In genomic region chr4:5891563-5892320, GRCh38 we compare ENCODE assay signal across 20 cellular contexts. TPM values are rescaled to one million over a fixed set of nuclear protein-coding genes. Genes with fewer than 3 reads are reported as not detected.
DNase-seq lines count a peak whose midpoint lies in the region; ATAC-seq, FAIRE-seq and TF ChIP-seq lines count a peak whose summit lies in the region.
"Had no signal": no experiment of that assay in that cellular context is flagged by ENCODE, and none has a peak within 500 bp of the region (broad histone marks: within the 10 kb centered on the region; RNA-seq: fewer than 3 reads in every experiment).

No MANE protein-coding gene starts in this region.

- no peak overlapping the region for H2BK12ac ChIP-seq in H9 (ENCODE audit: insufficient read length, low read depth, low read length)

- H2BK120ac ChIP-seq in H9 (ENCODE audit: low read depth, low read length, poor library complexity, severe bottlenecking), result no peak overlapping the region

- no peaks in the 10 kb centered on the region for H3K79me1 ChIP-seq in H9 (ENCODE audit: insufficient read depth, low read depth, low read length, poor library complexity, severe bottlenecking)

- intact Hi-C loops in endothelial cell of umbilical vein (cut with micrococcal nuclease), result no loop called here

- H3K27ac ChIP-seq in H9 (ENCODE audit: insufficient read length, low read depth, low read length) (no peak overlapping the region), endothelial cell of umbilical vein (ENCODE audit: insufficient read depth, low read depth, low read length) (no peak overlapping the region)
- H3K27ac ChIP-seq: heart left ventricle, uterus had no signal

- H2BK5ac ChIP-seq in H9 (ENCODE audit: insufficient read length, low read length), result no peak overlapping the region

- no peak overlapping the region for H2BK15ac ChIP-seq in H9 (ENCODE audit: low read depth, low read length)

- H3K18ac ChIP-seq in H9 (ENCODE audit: insufficient read length, low read depth, low read length), result no peak overlapping the region

- H4K20me1 ChIP-seq in H9 (ENCODE audit: control insufficient read depth, insufficient read depth, insufficient read length) (no peaks in the 10 kb centered on the region), endothelial cell of umbilical vein (replicated peaks; ENCODE audit: control insufficient read depth, extremely low read depth, insufficient read depth, low read length) (no peaks in the 10 kb centered on the region)

- H3K9me3 Mint-ChIP-seq in H9, result peaks cover under 1 to 11% of the 10 kb centered on the region in 2 experiments; a peak in 4 of 5 replicates
- H3K9me3 Mint-ChIP-seq in progenitor cell of endocrine pancreas (ENCODE audit: low read depth), result peaks cover under 1% of the 10 kb centered on the region
- H3K9me3 Mint-ChIP-seq: activated naive CD8-positive, alpha-beta T cell treated with anti-CD3 and anti-CD28 coated beads, Interleukin-2, amount 50 U/mL, for 24 hours had no signal

- H3K27me3 Mint-ChIP-seq in H9 (ENCODE audit: low read depth), result peaks cover 72% of the 10 kb centered on the region
- H3K27me3 Mint-ChIP-seq in progenitor cell of endocrine pancreas, result peaks cover 78% of the 10 kb centered on the region

- H4K5ac ChIP-seq in H9 (ENCODE audit: insufficient read length, low read depth, low read length), result no peak overlapping the region

- no peak overlapping the region for H2BK20ac ChIP-seq in H9 (ENCODE audit: low read depth, low read length, poor library complexity, severe bottlenecking)

- no TSS peak for BruUV-seq in endothelial cell of umbilical vein (replicated peaks; lab: Mats Ljungman, UMichigan)

- WGBS in H9 (ENCODE audit: extremely low coverage, insufficient read length, low lambda C conversion rate), result no CpG with 5 or more reads among the region's 34 CpGs

- H3K9me3 ChIP-seq in H9 (ENCODE audit: control insufficient read depth, low read depth, low read length) (no peaks in the 10 kb centered on the region), endothelial cell of umbilical vein (replicated peaks; ENCODE audit: control insufficient read depth, insufficient read depth, low read length) (no peaks in the 10 kb centered on the region)
- H3K9me3 ChIP-seq: uterus had no signal

- peak; percentile 61 for DNase-seq in NCI-H82 (lab: John Stamatoyannopoulos, UW)
- no peak for DNase-seq in NCI-H82 treated with DMSO at 0.1 percent for 48 hours (lab: John Stamatoyannopoulos, UW; ENCODE audit: unreplicated experiment)
- DNase-seq in H9, result no peak
- no peak for DNase-seq in endothelial cell of umbilical vein (ENCODE audit: low read depth, low spot score)
- no peak for DNase-seq in progenitor cell of endocrine pancreas (ENCODE audit: low spot score, unreplicated experiment)
- no peak for DNase-seq in activated naive CD4-positive, alpha-beta T cell treated with Interleukin-2 at 50 U/mL for 16 hours
- DNase-seq in HuH-7.5 (ENCODE audit: low spot score), result no peak
- DNase-seq: caudate nucleus; effector CD4-positive, alpha-beta T cell; GDM1; KG1; kidney glomerular epithelial cell; NCI-H226; stimulated activated CD4-positive, alpha-beta T cell treated with anti-CD3 and anti-CD28 coated beads, Interleukin-1b, Interleukin-23, amount 100 ng/mL, for 48 hours; uterus had no signal

- no peak overlapping the region for H2AFZ ChIP-seq in H9 (ENCODE audit: low read length)
- H2AFZ ChIP-seq in endothelial cell of umbilical vein (ENCODE audit: low read depth, low read length), result no peak overlapping the region

- POLR2A ChIA-PET in endothelial cell of umbilical vein (lab: Charles Lee), result no interaction called here

- no peak overlapping the region for H3T11ph ChIP-seq in H9 (ENCODE audit: low read length)

- no peak overlapping the region for H3K14ac ChIP-seq in H9 (ENCODE audit: insufficient read depth, low read length)

- H3K36me3 Mint-ChIP-seq in H9 (ENCODE audit: insufficient read depth in 1 of 3, low read depth in 3 of 3) (peaks cover 0 to 4% (median under 1%) of the 10 kb centered on the region in 3 experiments; a peak in 3 of 7 replicates), progenitor cell of endocrine pancreas (ENCODE audit: insufficient read depth) (no peaks in the 10 kb centered on the region)

- no peak for TF ChIP-seq POLR2A in endothelial cell of umbilical vein (IDR thresholded peaks at IDR 0.05; ENCODE audit: low read depth, low read length)

- no peak overlapping the region for H4K91ac ChIP-seq in H9 (ENCODE audit: insufficient read length, low read depth, low read length)

- no peaks in the 10 kb centered on the region for H3K36me3 ChIP-seq in endothelial cell of umbilical vein (ENCODE audit: control insufficient read depth in 2 of 2, extremely low read depth in 1 of 2, insufficient read depth in 2 of 2, low read length in 2 of 2)
- H3K36me3 ChIP-seq: heart left ventricle, uterus had no signal

- H3K79me2 ChIP-seq in H9 (ENCODE audit: insufficient read depth, low read length), result no peaks in the 10 kb centered on the region; the same call in 1 of the 2 replicates
- no peaks in the 10 kb centered on the region for H3K79me2 ChIP-seq in endothelial cell of umbilical vein (ENCODE audit: control insufficient read depth, insufficient read depth, low read length)

- H3K4me2 ChIP-seq in H9 (ENCODE audit: insufficient read depth, insufficient read length, low read length), result peak overlapping the region; percentile 82
- no peak overlapping the region for H3K4me2 ChIP-seq in endothelial cell of umbilical vein (ENCODE audit: insufficient read depth, low read length)

- H3K23ac ChIP-seq in H9 (ENCODE audit: insufficient read length, low read depth, low read length), result no peak overlapping the region

- H3K9ac ChIP-seq in H9 (ENCODE audit: extremely low read depth, insufficient read length, low read length) (no peak overlapping the region), endothelial cell of umbilical vein (replicated peaks; ENCODE audit: extremely low read depth, insufficient read depth, low read length) (no peak overlapping the region)

- peaks cover 2% of the 10 kb centered on the region; the same call in 1 of the 2 replicates for H3K4me1 ChIP-seq in H9 (ENCODE audit: insufficient read depth, low read length)
- no peaks in the 10 kb centered on the region for H3K4me1 ChIP-seq in endothelial cell of umbilical vein (ENCODE audit: control insufficient read depth, extremely low read depth, insufficient read depth, low read length)

- H3K27me3 ChIP-seq in H9 (ENCODE audit: insufficient read depth, low read length), result peaks cover 18% of the 10 kb centered on the region; the same call in 1 of the 2 replicates
- peaks cover 50 to 61% of the 10 kb centered on the region in 2 experiments for H3K27me3 ChIP-seq in endothelial cell of umbilical vein (ENCODE audit: control insufficient read depth in 2 of 2, insufficient read depth in 2 of 2, low read length in 2 of 2)

- no peak overlapping the region for H4K8ac ChIP-seq in H9 (replicated peaks; ENCODE audit: insufficient read length, low read depth, low read length)

- H3K4me3 Mint-ChIP-seq in H9, result peak overlapping the region; percentile 68 to 84
- peak overlapping the region; percentile 16 for H3K4me3 Mint-ChIP-seq in progenitor cell of endocrine pancreas (ENCODE audit: low read depth)
- H3K4me3 Mint-ChIP-seq: activated naive CD8-positive, alpha-beta T cell treated with anti-CD3 and anti-CD28 coated beads, Interleukin-2, amount 50 U/mL, for 24 hours had no signal

- H3K4me1 Mint-ChIP-seq in H9 (peaks cover 31 to 52% of the 10 kb centered on the region in 2 experiments), progenitor cell of endocrine pancreas (ENCODE audit: low read depth) (peaks cover 5% of the 10 kb centered on the region)

- H3K4ac ChIP-seq in H9 (ENCODE audit: low read depth, low read length), result no peak overlapping the region

- FAIRE-seq in endothelial cell of umbilical vein (lab: Jason Lieb, UNC), result no peak
- FAIRE-seq: GM12878 had no signal

- no peak overlapping the region for H2AK5ac ChIP-seq in H9 (ENCODE audit: insufficient read length, low read length)

- no peak overlapping the region for H3K56ac ChIP-seq in H9 (ENCODE audit: insufficient read length, low read depth, low read length)

- dilution Hi-C loops in endothelial cell of umbilical vein (cut with MboI; ENCODE audit: extremely low pct_ligation_motif_present, low sequenced_read_pairs), result no loop called here

- no peak for TF ChIP-seq CTCF in H9 (conservative IDR thresholded peaks at IDR 0.05)
- TF ChIP-seq CTCF in endothelial cell of umbilical vein (IDR thresholded peaks at IDR 0.05; ENCODE audit: extremely low read depth in 1 of 2, insufficient read depth in 1 of 2, low read depth in 1 of 2, low read length in 2 of 2), result no peak
- TF ChIP-seq CTCF in progenitor cell of endocrine pancreas (IDR thresholded peaks at IDR 0.05; ENCODE audit: unreplicated experiment), result no peak

- no peak overlapping the region for H3K27ac Mint-ChIP-seq in H9
- no peak overlapping the region for H3K27ac Mint-ChIP-seq in progenitor cell of endocrine pancreas
- H3K27ac Mint-ChIP-seq: activated naive CD8-positive, alpha-beta T cell treated with anti-CD3 and anti-CD28 coated beads, Interleukin-2, amount 50 U/mL, for 24 hours had no signal

- CTCF ChIA-PET in endothelial cell of umbilical vein (lab: Charles Lee), result interaction anchor here (1.0 kb wide), 1 partner anchor 491 kb away, joined by 3 read pairs; no protein-coding TSS in a partner anchor

- H3K4me3 ChIP-seq in endothelial cell of umbilical vein (replicated peaks in 1 of 3; ENCODE audit: insufficient read depth in 1 of 3, low read depth in 1 of 3, low read length in 3 of 3), result no peak overlapping the region
- H3K4me3 ChIP-seq: GM12878, uterus had no signal

- peaks cover 20% of the 10 kb centered on the region for H3K23me2 ChIP-seq in H9 (ENCODE audit: insufficient read length, low read depth, low read length, poor library complexity, severe bottlenecking)

- no peak for ATAC-seq in GM19023 (IDR thresholded peaks at IDR 0.05; ENCODE audit: unreplicated experiment)
- ATAC-seq: activated CD4-positive, CD25-positive, alpha-beta regulatory T cell treated with anti-CD3 and anti-CD28 coated beads, Interleukin-2, amount 50 U/mL, for 24 hours; activated naive CD8-positive, alpha-beta T cell treated with anti-CD3 and anti-CD28 coated beads, Interleukin-2, amount 50 U/mL, for 24 hours; GM12878 had no signal

- no peaks in the 10 kb centered on the region for H3K9me1 ChIP-seq in endothelial cell of umbilical vein (replicated peaks; ENCODE audit: control insufficient read depth, extremely low read depth, insufficient read depth, low read length)

TF ChIP-seq in endothelial cell of umbilical vein, 7 proteins besides CTCF, POLR2A, EP300 and RAD21 (continues in another document):
- peak; percentile 14 for TF ChIP-seq EZH2 (IDR thresholded peaks at IDR 0.05; ENCODE audit: borderline replicate concordance, low read depth, low read length, severe bottlenecking)

RNA-seq across cellular contexts. Expression of gene CRMP1, which starts 1.1 kb away (rescaled TPM):
- total RNA-seq in H9 (2021) (71.6 and 73.1 TPM in 2 replicates), endothelial cell of umbilical vein (not detected in 2 replicates), progenitor cell of endocrine pancreas (17.6 and 18.2 TPM in 2 replicates)
- polyA plus RNA-seq in endothelial cell of umbilical vein, result 0.06 TPM in 2 replicates
- 0.03 and 0.06 TPM in 2 replicates for polyA plus RNA-seq in endothelial cell of umbilical vein (2011; cell fraction: cytosol; rRNA removed)
- 0.08 TPM in 2 replicates for polyA plus RNA-seq in endothelial cell of umbilical vein (2011; cell fraction: nucleus; rRNA removed)
- polyA plus RNA-seq in endothelial cell of umbilical vein (2012), result 7.9 and 8.3 TPM in 2 replicates
- 0.15 TPM in 1 of 2 replicates, not detected in the other for polyA minus RNA-seq in endothelial cell of umbilical vein
- polyA minus RNA-seq in endothelial cell of umbilical vein (2011; cell fraction: cytosol; rRNA and poly(A)+ RNA removed), result not detected
- polyA minus RNA-seq in endothelial cell of umbilical vein (2011; cell fraction: nucleus; rRNA and poly(A)+ RNA removed), result not detected in 2 replicates

Comparison
In these comparisons a context has a peak if more than half of its experiments do, and no peak if none do; other contexts are left out.
1. RNA of gene CRMP1, which starts 1.1 kb away (total RNA-seq): 71.6 to 73.1 TPM in H9 and 17.6 to 18.2 TPM in progenitor cell of endocrine pancreas; not detected in endothelial cell of umbilical vein; every median in the first group is over 10 times any median in the second.